In genomic region chr9:78724896-78725295, GRCh38 we compare ENCODE assay signal across 29 cellular contexts.
"Had no signal": no experiment of that assay in that cellular context is flagged by ENCODE, and none has a peak within 500 bp of the region (broad histone marks: within the 10 kb centered on the region; RNA-seq: fewer than 3 reads in every experiment).

No MANE protein-coding gene starts in this region.

- H3K27me3 ChIP-seq: adrenal gland, body of pancreas, breast epithelium, MG63 had no signal

- H3K36me3 ChIP-seq: adrenal gland, breast epithelium, MG63 had no signal

- DNase-seq: activated CD4-positive, alpha-beta memory T cell treated with anti-CD3 and anti-CD28 coated beads for 36 hours; activated CD4-positive, alpha-beta T cell treated with anti-CD3 and anti-CD28 coated beads for 4 hours; activated CD4-positive, alpha-beta T cell treated with anti-CD3 and anti-CD28 coated beads, Interleukin-2, amount 50 U/mL, for 1 hour; activated CD4-positive, CD25-positive, alpha-beta regulatory T cell treated with anti-CD3 and anti-CD28 coated beads, Interleukin-2, amount 50 U/mL, for 72 hours; activated CD8-positive, alpha-beta memory T cell treated with anti-CD3 and anti-CD28 coated beads, Interleukin-2, amount 50 U/mL, for 4 hours; activated gamma-delta T cell treated with Interleukin-2 at 50 U/mL for 16 hours; activated naive CD4-positive, alpha-beta T cell treated with anti-CD3 and anti-CD28 coated beads for 36 hours; activated T-cell treated with anti-CD3 and anti-CD28 coated beads for 4 hours; activated T-cell treated with anti-CD3 and anti-CD28 coated beads, Interleukin-2, amount 50 U/mL, for 4 hours; adrenal gland; body of pancreas; cerebellar nuclear complex; Kasumi-1; MG63; NCI-H1048; NCI-H1105 treated with DMSO at 0.1 percent for 48 hours; NCI-H1436; NCI-H1694; NCI-H1930; NCI-H2081 treated with DMSO at 0.1 percent for 48 hours; NCI-H345; NCI-H524 treated with DMSO at 0.1 percent for 48 hours; NK-92 treated with Interleukin-12 subunit alpha and Interleukin-12 subunit beta, amount 100 ng/mL, for 24 hours; Right ventricle myocardium superior; T1000 had no signal

- H3K4me3 Mint-ChIP-seq: activated CD4-positive, alpha-beta memory T cell treated with anti-CD3 and anti-CD28 coated beads for 36 hours; activated naive CD4-positive, alpha-beta T cell treated with anti-CD3 and anti-CD28 coated beads for 36 hours; activated T-cell treated with anti-CD3 and anti-CD28 coated beads, Interleukin-2, amount 50 U/mL, for 4 hours; activated T-helper 1 cell treated with anti-CD3 and anti-CD28 coated beads, Interleukin-12 subunit alpha, Interleukin-12 subunit beta, Interleukin-2, Interleukin-4 antibody, amounts not matched to agents 30 ng/mL and 10 ng/mL and 1 ng/mL, durations not matched to agents 14 hours and 24 hours and 36 hours had no signal

- H3K27ac Mint-ChIP-seq: activated CD4-positive, alpha-beta memory T cell treated with anti-CD3 and anti-CD28 coated beads for 36 hours; activated naive CD4-positive, alpha-beta T cell treated with anti-CD3 and anti-CD28 coated beads for 36 hours; activated naive CD4-positive, alpha-beta T cell treated with anti-CD3 and anti-CD28 coated beads, Interleukin-2, amount 50 U/mL, for 72 hours; activated T-helper 1 cell treated with anti-CD3 and anti-CD28 coated beads, Interleukin-12 subunit alpha, Interleukin-12 subunit beta, Interleukin-2, Interleukin-4 antibody, amounts not matched to agents 30 ng/mL and 10 ng/mL and 1 ng/mL, durations not matched to agents 14 hours and 24 hours and 36 hours had no signal

- H3K36me3 Mint-ChIP-seq: activated CD4-positive, alpha-beta memory T cell treated with anti-CD3 and anti-CD28 coated beads for 36 hours; activated naive CD4-positive, alpha-beta T cell treated with anti-CD3 and anti-CD28 coated beads, Interleukin-2, amount 50 U/mL, for 72 hours had no signal

- H3K27ac ChIP-seq: adrenal gland, body of pancreas, breast epithelium had no signal

- H3K4me1 ChIP-seq: adrenal gland, body of pancreas, breast epithelium had no signal

- FAIRE-seq: astrocyte had no signal

- ATAC-seq: activated naive CD4-positive, alpha-beta T cell treated with anti-CD3 and anti-CD28 coated beads, Interleukin-2, amount 50 U/mL, for 72 hours; activated T-cell treated with anti-CD3 and anti-CD28 coated beads, Interleukin-2, amount 50 U/mL, for 4 hours; body of pancreas had no signal

- H3K4me3 ChIP-seq: adrenal gland, body of pancreas, breast epithelium, MG63 had no signal

- H3K27me3 Mint-ChIP-seq: activated CD4-positive, alpha-beta memory T cell treated with anti-CD3 and anti-CD28 coated beads for 36 hours had no signal

- H3K9me3 ChIP-seq: adrenal gland, body of pancreas had no signal
